In the genomic region with DNA sequence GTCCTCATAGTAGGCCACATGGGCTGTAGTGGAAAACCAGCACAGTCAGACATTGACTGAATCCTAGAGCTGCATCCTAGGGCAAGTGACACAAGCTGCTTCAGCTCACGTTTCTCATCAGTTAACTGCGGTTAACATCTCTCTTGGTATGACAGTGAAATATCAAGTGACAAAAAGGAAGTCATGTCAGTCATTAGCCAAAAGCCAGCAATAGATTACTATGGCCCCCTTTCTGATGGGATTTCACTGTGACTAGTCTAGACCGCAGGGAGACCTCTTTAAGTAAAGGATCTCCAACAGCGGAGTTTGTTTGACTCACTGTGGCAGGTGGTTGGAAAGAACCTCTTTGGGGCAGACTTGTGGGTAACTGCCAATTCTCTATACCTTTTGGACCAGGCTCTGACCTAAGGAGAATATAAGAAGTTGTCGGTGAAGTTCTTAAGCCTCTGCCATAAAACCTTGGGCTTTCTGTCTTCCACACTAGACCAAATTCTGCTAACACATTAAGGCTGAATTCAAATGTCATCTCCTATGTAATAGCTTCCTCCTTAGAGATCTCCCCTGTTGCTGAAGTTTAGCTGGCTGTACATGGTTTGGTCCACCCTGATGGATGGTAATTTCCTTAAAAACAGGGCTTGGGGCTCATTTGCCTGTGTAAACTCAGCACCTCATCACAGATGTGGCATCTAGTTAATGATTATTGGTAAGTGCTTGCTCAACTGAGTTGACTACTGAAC, we compare ENCODE assay signal across 8 cellular contexts.
DNase-seq lines count a peak whose midpoint lies in the region; ATAC-seq lines count a peak whose summit lies in the region.

No MANE protein-coding gene starts in this region.

- H3K27me3 Mint-ChIP-seq in activated T-helper 17 cell treated with anti-CD3 and anti-CD28 coated beads, Interleukin-2, amount 50 U/mL, for 72 hours: no peaks in the 10 kb centered on the region

- DNase-seq in stimulated activated CD4-positive, alpha-beta T cell treated with anti-CD3 and anti-CD28 coated beads, Interleukin-4, amount 100 ng/mL, for 24 hours: peak; percentile 58
- no peak for DNase-seq in stimulated activated CD4-positive, alpha-beta T cell treated with anti-CD3 and anti-CD28 coated beads, Interleukin-4, amount 100 ng/mL, for 4 hours
- DNase-seq in medulla oblongata (ENCODE audit: extremely low spot score) (no peak), dermis blood vessel endothelial cell (no peak), T1000 (lab: John Stamatoyannopoulos, UW) (no peak), GF-D8 (lab: John Stamatoyannopoulos, UW) (no peak)

- H3K36me3 Mint-ChIP-seq in activated T-helper 17 cell treated with anti-CD3 and anti-CD28 coated beads, Interleukin-2, amount 50 U/mL, for 72 hours (ENCODE audit: low read depth): no peaks in the 10 kb centered on the region

- peak; percentile 67 for ATAC-seq in HG03025 (IDR thresholded peaks at IDR 0.05; ENCODE audit: low FRiP score, unreplicated experiment)
- peak; percentile 73 for ATAC-seq in activated T-helper 17 cell treated with anti-CD3 and anti-CD28 coated beads, Interleukin-2, amount 50 U/mL, for 72 hours (replicated peaks)

- no peaks in the 10 kb centered on the region for H3K9me3 Mint-ChIP-seq in activated T-helper 17 cell treated with anti-CD3 and anti-CD28 coated beads, Interleukin-2, amount 50 U/mL, for 72 hours

- H3K4me1 Mint-ChIP-seq in activated T-helper 17 cell treated with anti-CD3 and anti-CD28 coated beads, Interleukin-2, amount 50 U/mL, for 72 hours: peaks cover 50% of the 10 kb centered on the region

- H3K4me3 Mint-ChIP-seq in activated T-helper 17 cell treated with anti-CD3 and anti-CD28 coated beads, Interleukin-2, amount 50 U/mL, for 72 hours: peak overlapping the region; percentile 39

- H3K27ac Mint-ChIP-seq in activated T-helper 17 cell treated with anti-CD3 and anti-CD28 coated beads, Interleukin-2, amount 50 U/mL, for 72 hours: peak overlapping the region; percentile 83
